9 cellular contexts compared by ENCODE assay signal in genomic region chr6:38833320-38833719, GRCh38.
"Had no signal": no experiment of that assay in that cellular context is flagged by ENCODE, and none has a peak within 500 bp of the region (broad histone marks: within the 10 kb centered on the region; RNA-seq: fewer than 3 reads in every experiment).

No MANE protein-coding gene starts in this region.

- H2AFZ ChIP-seq: GM23248 had no signal

- H3K9ac ChIP-seq: GM23248 had no signal

- H3K4me1 Mint-ChIP-seq: IgD-negative memory B cell had no signal

- H3K4me1 ChIP-seq: HAP-1 had no signal

- ATAC-seq: HCT116 had no signal

- H3K27ac ChIP-seq: GM23248, HL-60 had no signal

- H3K36me3 ChIP-seq: HAP-1 had no signal

- H3K9me3 ChIP-seq: HAP-1 had no signal

- H3K27ac Mint-ChIP-seq: HFFc6, IgD-negative memory B cell had no signal

- H3K4me3 Mint-ChIP-seq: HFFc6, IgD-negative memory B cell had no signal

- DNase-seq: GM23248, GOT3, H7, HFFc6, KG1 had no signal

- H3K4me3 ChIP-seq: GM23248, HAP-1 had no signal

- H3K9me3 Mint-ChIP-seq: HFFc6 had no signal

- H3K27me3 Mint-ChIP-seq: IgD-negative memory B cell had no signal
